18 cellular contexts compared by ENCODE assay signal in the genomic region with DNA sequence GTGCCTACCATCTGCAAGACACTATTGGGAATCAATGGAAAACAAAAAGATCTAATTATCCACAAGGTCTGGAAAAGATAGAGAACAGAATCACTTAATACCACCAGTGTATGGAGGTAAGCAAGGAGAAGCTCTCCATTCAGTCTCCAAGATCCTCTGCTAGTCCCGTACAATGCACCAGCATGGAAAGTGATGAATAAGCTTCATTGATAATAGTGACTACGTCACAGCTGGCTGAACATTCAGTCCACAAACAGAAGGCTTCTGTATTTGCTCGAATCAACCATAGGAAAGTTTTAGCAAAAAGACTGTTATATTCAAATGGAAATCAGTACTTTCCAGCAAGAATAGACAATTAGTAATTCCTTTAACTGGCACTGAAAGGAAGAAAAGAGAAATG. TPM values are rescaled to one million over a fixed set of nuclear protein-coding genes. Genes with fewer than 3 reads are reported as not detected.
DNase-seq lines count a peak whose midpoint lies in the region; ATAC-seq and TF ChIP-seq lines count a peak whose summit lies in the region.
"Had no signal": no experiment of that assay in that cellular context is flagged by ENCODE, and none has a peak within 500 bp of the region (broad histone marks: within the 10 kb centered on the region; RNA-seq: fewer than 3 reads in every experiment).

No MANE protein-coding gene starts in this region.

- H4K20me1 ChIP-seq in GM23338 (replicated peaks; ENCODE audit: insufficient read depth): no peaks in the 10 kb centered on the region

- H3K36me3 ChIP-seq in GM23338 (ENCODE audit: insufficient read depth) (no peaks in the 10 kb centered on the region), left ventricle myocardium inferior (no peaks in the 10 kb centered on the region)
- H3K36me3 ChIP-seq: brain microvascular endothelial cell had no signal

- no peaks in the 10 kb centered on the region for H3K36me3 Mint-ChIP-seq in GM23338 (ENCODE audit: low read depth)
- no peaks in the 10 kb centered on the region for H3K36me3 Mint-ChIP-seq in CD14-positive monocyte
- H3K36me3 Mint-ChIP-seq: WTC11 had no signal

- no peaks in the 10 kb centered on the region for H3K79me2 ChIP-seq in GM23338 (replicated peaks; ENCODE audit: insufficient read depth)

- peaks cover 38% of the 10 kb centered on the region for H3K4me1 ChIP-seq in GM23338 (ENCODE audit: insufficient read depth)
- peaks cover 19% of the 10 kb centered on the region for H3K4me1 ChIP-seq in left ventricle myocardium inferior
- H3K4me1 ChIP-seq: foreskin keratinocyte had no signal

- H3K4me3 Mint-ChIP-seq in GM23338: no peak overlapping the region
- no peak overlapping the region for H3K4me3 Mint-ChIP-seq in CD14-positive monocyte
- H3K4me3 Mint-ChIP-seq: WTC11 had no signal

- H3F3A ChIP-seq in GM23338 (replicated peaks; ENCODE audit: low read depth): no peaks in the 10 kb centered on the region

- H3K9me3 Mint-ChIP-seq in GM23338 (no peaks in the 10 kb centered on the region), CD14-positive monocyte (peaks cover 0 to 2% (median 0%) of the 10 kb centered on the region in 7 donors)
- H3K9me3 Mint-ChIP-seq: WTC11 had no signal

- H3K27me3 ChIP-seq in GM23338 (ENCODE audit: insufficient read depth): peaks cover 3% of the 10 kb centered on the region; the same call in 1 of the 2 replicates
- no peaks in the 10 kb centered on the region for H3K27me3 ChIP-seq in left ventricle myocardium inferior (ENCODE audit: low read depth)
- H3K27me3 ChIP-seq: brain microvascular endothelial cell, foreskin keratinocyte had no signal

- H3K4me2 ChIP-seq in GM23338: no peak overlapping the region

- DNase-seq in GM23338 (ENCODE audit: low spot score) (no peak), cerebellar cortex (ENCODE audit: low spot score) (peak; percentile 26), left ventricle myocardium inferior (no peak), pons (ENCODE audit: low spot score) (peak; percentile 99), CD14-positive monocyte (ENCODE audit: low spot score) (no peak)
- no peak for DNase-seq in effector CD8-positive, alpha-beta T cell (lab: John Stamatoyannopoulos, UW)
- DNase-seq: activated gamma-delta T cell treated with Interleukin-2 at 50 U/mL for 16 hours; brain microvascular endothelial cell; effector CD4-positive, alpha-beta T cell; foreskin keratinocyte; kidney; NCI-H1930; T-helper 1 cell had no signal

- ATAC-seq in GM23338: no peak
- ATAC-seq in HG02840 (IDR thresholded peaks at IDR 0.05; ENCODE audit: low FRiP score, unreplicated experiment): no peak
- ATAC-seq in HG03342 (IDR thresholded peaks at IDR 0.05; ENCODE audit: unreplicated experiment): no peak
- ATAC-seq: foreskin keratinocyte, WTC11 had no signal

- H3K27ac ChIP-seq in GM23338 (ENCODE audit: low read depth) (no peak overlapping the region), left ventricle myocardium inferior (replicated peaks) (peak overlapping the region; percentile 52)
- H3K27ac ChIP-seq: brain microvascular endothelial cell, foreskin keratinocyte had no signal

- no peaks in the 10 kb centered on the region for H3K9me3 ChIP-seq in left ventricle myocardium inferior (replicated peaks)

- peaks cover 2% of the 10 kb centered on the region for H3K27me3 Mint-ChIP-seq in GM23338 (ENCODE audit: insufficient read depth, low read depth, poor library complexity)
- peaks cover 0 to 5% (median 4%) of the 10 kb centered on the region in 3 donors for H3K27me3 Mint-ChIP-seq in CD14-positive monocyte (ENCODE audit: low read depth in 3 of 3)

- no peak overlapping the region for H2AFZ ChIP-seq in GM23338

- peak overlapping the region; percentile 46; the same call in 1 of the 2 replicates for H3K27ac Mint-ChIP-seq in GM23338
- no peak overlapping the region for H3K27ac Mint-ChIP-seq in CD14-positive monocyte
- H3K27ac Mint-ChIP-seq: WTC11 had no signal

- TF ChIP-seq CTCF in GM23338 (conservative IDR thresholded peaks at IDR 0.05; ENCODE audit: low read depth in 2 of 2): no peak
- no peak for TF ChIP-seq CTCF in left ventricle myocardium inferior (IDR thresholded peaks at IDR 0.05; ENCODE audit: borderline replicate concordance)
- TF ChIP-seq CTCF in CD14-positive monocyte (IDR thresholded peaks at IDR 0.05): no peak

- H3K9me2 ChIP-seq in GM23338 (ENCODE audit: insufficient read depth): peaks cover 4% of the 10 kb centered on the region; the same call in 1 of the 2 replicates

- H3K4me1 Mint-ChIP-seq in GM23338: peaks cover 48% of the 10 kb centered on the region
- H3K4me1 Mint-ChIP-seq in CD14-positive monocyte: no peaks in the 10 kb centered on the region

- no peak overlapping the region for H3K4me3 ChIP-seq in GM23338
- no peak overlapping the region for H3K4me3 ChIP-seq in left ventricle myocardium inferior

- intact Hi-C loops in left ventricle myocardium inferior (cut with micrococcal nuclease) (no loop called here), CD14-positive monocyte (cut with micrococcal nuclease) (no loop called here)

TF ChIP-seq in GM23338, 12 proteins besides CTCF, POLR2A, EP300 and RAD21:
- no peak for TF ChIP-seq CREB1 (CRISPR knock-in tag; IDR thresholded peaks at IDR 0.05; ENCODE audit: low read depth)
- TF ChIP-seq JUNB (IDR thresholded peaks at IDR 0.05; ENCODE audit: unreplicated experiment): no peak
- no peak for TF ChIP-seq ZNF331 (CRISPR knock-in tag; IDR thresholded peaks at IDR 0.05; ENCODE audit: low read depth)
- no peak for TF ChIP-seq EZH2phosphoT487 (IDR thresholded peaks at IDR 0.05; ENCODE audit: unreplicated experiment)
- TF ChIP-seq NANOG (IDR thresholded peaks at IDR 0.05; ENCODE audit: borderline replicate concordance): no peak

RNA-seq across cellular contexts. Expression of a gene that starts 42.9 kb away (rescaled TPM):
- 1.8 and 3.3 TPM in 2 replicates for total RNA-seq in GM23338 (2014; rRNA removed; shearing (Covaris generic))
- 0.68 and 1.0 TPM in 2 replicates for polyA plus RNA-seq in GM23338 (2016; fragmentation: Nextera tagmentation; extraction: Ambion mirVana)
- total RNA-seq in left ventricle myocardium inferior: 2.1 TPM
- polyA plus RNA-seq in CD14-positive monocyte: not detected
- total RNA-seq: activated CD8-positive, alpha-beta memory T cell treated with anti-CD3 and anti-CD28 coated beads for 36 hours; foreskin keratinocyte; M059J had no signal
- polyA plus RNA-seq: foreskin keratinocyte had no signal

Comparison
In these comparisons a context has a peak if more than half of its experiments do, and no peak if none do; other contexts are left out.
1. DNase-seq: peak in cerebellar cortex (single experiment) and pons (single experiment); none in GM23338 (single experiment), left ventricle myocardium inferior (single experiment), effector CD8-positive, alpha-beta T cell (single experiment) and CD14-positive monocyte (single experiment).